ENCODE assay signal across 8 cellular contexts in genomic region chr17:2796164-2797140, GRCh38. TPM values are rescaled to one million over a fixed set of nuclear protein-coding genes. Genes with fewer than 3 reads are reported as not detected.
DNase-seq lines count a peak whose midpoint lies in the region; ATAC-seq and TF ChIP-seq lines count a peak whose summit lies in the region.

Gene RAP1GAP2 (plus strand): TSS chr17:2796438. CDS start chr17:2796528, 90 bp downstream.

- peaks cover 50% of the 10 kb centered on the region for H3K27me3 Mint-ChIP-seq in Calu3 (ENCODE audit: unreplicated experiment)
- H3K27me3 Mint-ChIP-seq in T-helper 17 cell = no peaks in the 10 kb centered on the region
- H3K27me3 Mint-ChIP-seq in stimulated activated naive CD8-positive, alpha-beta T cell treated with anti-CD3 and anti-CD28 coated beads, Interleukin-15, Interleukin-2, amounts not matched to agents 100 ng/mL and 50 ng/mL, for 24 hours = peaks cover 45% of the 10 kb centered on the region

- peak within 1 kb of the TSS; percentile 51 to 71 for H3K4me3 ChIP-seq in mucosa of rectum (ENCODE audit: low read length in 2 of 2)

- H3K27ac Mint-ChIP-seq in Calu3 (ENCODE audit: unreplicated experiment) = no peak within 1 kb of the TSS
- H3K27ac Mint-ChIP-seq in T-helper 17 cell = peak within 1 kb of the TSS; percentile 92
- H3K27ac Mint-ChIP-seq in stimulated activated naive CD8-positive, alpha-beta T cell treated with anti-CD3 and anti-CD28 coated beads, Interleukin-15, Interleukin-2, amounts not matched to agents 100 ng/mL and 50 ng/mL, for 24 hours = no peak within 1 kb of the TSS

- intact Hi-C loops in Calu3 (cut with micrococcal nuclease; ENCODE audit: unreplicated experiment) = no loop called here

- no TSS peak for BruUV-seq in Calu3 (replicated peaks; lab: Mats Ljungman, UMichigan)

- H3K36me3 Mint-ChIP-seq in Calu3 (ENCODE audit: insufficient read depth, unreplicated experiment) (no peaks in the 10 kb centered on the region), T-helper 17 cell (ENCODE audit: low read depth) (peaks cover 4% of the 10 kb centered on the region)
- no peaks in the 10 kb centered on the region for H3K36me3 Mint-ChIP-seq in stimulated activated naive CD8-positive, alpha-beta T cell treated with anti-CD3 and anti-CD28 coated beads, Interleukin-15, Interleukin-2, amounts not matched to agents 100 ng/mL and 50 ng/mL, for 24 hours (ENCODE audit: low read depth)

- ATAC-seq in T-helper 17 cell = peak; percentile 90
- no peak for ATAC-seq in HG03432 (IDR thresholded peaks at IDR 0.05; ENCODE audit: unreplicated experiment)

- DNase-seq in Calu3 = peak; percentile 53
- DNase-seq in T-helper 17 cell = peak; percentile 61 to 73 (median 65)
- DNase-seq in COLO829 (ENCODE audit: low spot score) = no peak
- DNase-seq in cortex of kidney (lab: John Stamatoyannopoulos, UW) = no peak

- peaks cover 17% of the 10 kb centered on the region for H3K4me1 Mint-ChIP-seq in Calu3 (ENCODE audit: low read depth, unreplicated experiment)
- H3K4me1 Mint-ChIP-seq in T-helper 17 cell = peaks cover 62% of the 10 kb centered on the region
- peaks cover 74% of the 10 kb centered on the region for H3K4me1 Mint-ChIP-seq in stimulated activated naive CD8-positive, alpha-beta T cell treated with anti-CD3 and anti-CD28 coated beads, Interleukin-15, Interleukin-2, amounts not matched to agents 100 ng/mL and 50 ng/mL, for 24 hours (ENCODE audit: low read depth)

- H3K4me3 Mint-ChIP-seq in Calu3 (ENCODE audit: low read depth, unreplicated experiment) (peak within 1 kb of the TSS; percentile 49), T-helper 17 cell (peak within 1 kb of the TSS; percentile 100)
- H3K4me3 Mint-ChIP-seq in stimulated activated naive CD8-positive, alpha-beta T cell treated with anti-CD3 and anti-CD28 coated beads, Interleukin-15, Interleukin-2, amounts not matched to agents 100 ng/mL and 50 ng/mL, for 24 hours = peak within 1 kb of the TSS; percentile 71

- no peaks in the 10 kb centered on the region for H3K27me3 ChIP-seq in mucosa of rectum (ENCODE audit: control insufficient read depth in 2 of 2, insufficient read depth in 2 of 2, low read length in 2 of 2)

- H3K27ac ChIP-seq in angular gyrus (ENCODE audit: low read depth, low read length) (peak within 1 kb of the TSS; percentile 51), mucosa of rectum (ENCODE audit: low read depth in 2 of 2, low read length in 2 of 2) (peak within 1 kb of the TSS; percentile 74 to 75)

- H3K36me3 ChIP-seq in mucosa of rectum (ENCODE audit: control insufficient read depth in 2 of 2, insufficient read depth in 2 of 2, low read length in 2 of 2) = peaks cover 0 to under 1% of the 10 kb centered on the region in 2 donors

- CTCF ChIA-PET in Calu3 (lab: Charles Lee) = no interaction called here

- peak within 1 kb of the TSS; percentile 43 to 69 for H3K9ac ChIP-seq in mucosa of rectum (ENCODE audit: low read depth in 1 of 2, low read length in 2 of 2)

- H3K9me3 Mint-ChIP-seq in Calu3 (ENCODE audit: low read depth, unreplicated experiment) = no peaks in the 10 kb centered on the region
- H3K9me3 Mint-ChIP-seq in stimulated activated naive CD8-positive, alpha-beta T cell treated with anti-CD3 and anti-CD28 coated beads, Interleukin-15, Interleukin-2, amounts not matched to agents 100 ng/mL and 50 ng/mL, for 24 hours = no peaks in the 10 kb centered on the region

- TF ChIP-seq CTCF in Calu3 (IDR thresholded peaks at IDR 0.05; ENCODE audit: unreplicated experiment) = no peak

- H3K4me1 ChIP-seq in mucosa of rectum (ENCODE audit: control insufficient read depth in 2 of 2, insufficient read depth in 2 of 2, low read length in 2 of 2) = peaks cover 28 to 33% of the 10 kb centered on the region in 2 donors

- no peaks in the 10 kb centered on the region for H3K9me3 ChIP-seq in T-helper 17 cell (ENCODE audit: control insufficient read depth, low read length, poor library complexity, severe bottlenecking)
- no peaks in the 10 kb centered on the region for H3K9me3 ChIP-seq in mucosa of rectum (ENCODE audit: control insufficient read depth in 2 of 2, low read length in 2 of 2)

RNA-seq across cellular contexts. Expression of gene RAP1GAP2, which starts in this region (rescaled TPM):
- 28.9 and 38.4 TPM in 2 replicates for total RNA-seq in Calu3 (2022)
- 100 to 1,000 TPM in 1 of 2 donors, 10 to 100 TPM in 1; 77.3 to 109 TPM for total RNA-seq in T-helper 17 cell

Comparison
In these comparisons a context has a peak if more than half of its experiments do, and no peak if none do; other contexts are left out.
1. DNase-seq: peak in Calu3 (single experiment) and T-helper 17 cell (3 of 3); none in COLO829 (single experiment) and cortex of kidney (single experiment).
2. H3K4me3 Mint-ChIP-seq: peak in every context shown above with its lines; median percentile 100 in T-helper 17 cell; 71 in stimulated activated naive CD8-positive, alpha-beta T cell treated with anti-CD3 and anti-CD28 coated beads, Interleukin-15, Interleukin-2, amounts not matched to agents 100 ng/mL and 50 ng/mL, for 24 hours; 49 in Calu3.